22 cellular contexts compared by ENCODE assay signal in the genomic region with DNA sequence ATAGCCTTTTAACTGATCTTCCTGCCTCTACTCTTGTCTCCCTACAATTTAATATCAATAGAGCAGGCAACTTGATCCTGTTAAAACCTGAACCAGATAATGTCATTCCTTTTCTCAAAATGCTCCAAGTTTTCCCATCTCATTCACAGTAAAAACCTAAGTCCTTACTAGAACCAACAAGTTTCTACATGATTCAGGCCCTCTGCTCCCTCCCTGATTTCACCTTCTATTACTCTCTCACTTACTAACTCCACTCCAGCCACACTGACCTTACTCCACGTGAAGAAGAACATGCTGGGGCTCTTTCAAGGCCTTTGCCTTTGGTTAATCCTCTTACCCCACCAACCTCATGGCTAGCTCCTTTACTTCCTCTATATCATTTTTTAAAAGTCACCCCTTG.
DNase-seq lines count a peak whose midpoint lies in the region; ATAC-seq, FAIRE-seq and TF ChIP-seq lines count a peak whose summit lies in the region.
"Had no signal": no experiment of that assay in that cellular context is flagged by ENCODE, and none has a peak within 500 bp of the region (broad histone marks: within the 10 kb centered on the region; RNA-seq: fewer than 3 reads in every experiment).

No MANE protein-coding gene starts in this region.

- no peak overlapping the region for H3K4me3 ChIP-seq in epithelial cell of esophagus (ENCODE audit: low read length)
- H3K4me3 ChIP-seq: BLaER1 treated with 17β-estradiol and CSF1 and Interleukin-3, amounts not matched to agents 10 nM and 100 nM; GM23248 had no signal

- no peak for DNase-seq in H54 (ENCODE audit: insufficient read length, low spot score)
- DNase-seq in WTC11 (ENCODE audit: low spot score) = no peak
- DNase-seq in epithelial cell of esophagus (ENCODE audit: low read depth) = peak; percentile 58
- DNase-seq in progenitor cell of endocrine pancreas (ENCODE audit: low spot score, unreplicated experiment) = no peak
- no peak for DNase-seq in C1 segment of cervical spinal cord (lab: John Stamatoyannopoulos, UW)
- DNase-seq in germinal center (ENCODE audit: low spot score) = no peak
- DNase-seq: CD4-positive, CD25-positive, alpha-beta regulatory T cell; CD8-positive, alpha-beta memory T cell; COR-L47; DMS 273 treated with DMSO at 0.1 percent for 48 hours; DMS53; GM23248; H7; HFFc6; IMR-90 had no signal

- H3K27ac Mint-ChIP-seq in WTC11 (peak overlapping the region; percentile 0; the same call in 1 of the 2 replicates), progenitor cell of endocrine pancreas (peak overlapping the region; percentile 2)
- H3K27ac Mint-ChIP-seq: B cell; CD4-positive, CD25-positive, alpha-beta regulatory T cell; CD8-positive, alpha-beta memory T cell; HFFc6 had no signal

- TF ChIP-seq POLR2A in H54 (IDR thresholded peaks at IDR 0.05; ENCODE audit: low read depth, low read length) = no peak

- no peak for ATAC-seq in WTC11
- ATAC-seq: HCT116 had no signal

- H3K4me1 Mint-ChIP-seq in WTC11 = peaks cover 8% of the 10 kb centered on the region
- peaks cover 49% of the 10 kb centered on the region for H3K4me1 Mint-ChIP-seq in progenitor cell of endocrine pancreas (ENCODE audit: low read depth)
- H3K4me1 Mint-ChIP-seq: CD4-positive, CD25-positive, alpha-beta regulatory T cell; CD8-positive, alpha-beta memory T cell had no signal

- TF ChIP-seq CTCF in WTC11 (IDR thresholded peaks at IDR 0.05) (no peak), epithelial cell of esophagus (IDR thresholded peaks at IDR 0.05; ENCODE audit: insufficient read depth, low read depth, low read length, missing control alignments) (no peak), progenitor cell of endocrine pancreas (IDR thresholded peaks at IDR 0.05; ENCODE audit: unreplicated experiment) (no peak)

- FAIRE-seq in H54 (lab: Jason Lieb, UNC) = peak; percentile 27
- FAIRE-seq: G401.6, GM12891, GM19239, HTR-8/SVneo had no signal

- H3K4me3 Mint-ChIP-seq in WTC11 = no peak overlapping the region
- no peak overlapping the region for H3K4me3 Mint-ChIP-seq in progenitor cell of endocrine pancreas (ENCODE audit: low read depth)
- H3K4me3 Mint-ChIP-seq: B cell; CD4-positive, CD25-positive, alpha-beta regulatory T cell; CD8-positive, alpha-beta memory T cell; HFFc6 had no signal

- H3K36me3 Mint-ChIP-seq in WTC11 (0 out of 2 replicates have a peak, but pooled peaks cover 3% of the 10 kb centered on the region), progenitor cell of endocrine pancreas (ENCODE audit: insufficient read depth) (peaks cover 13% of the 10 kb centered on the region)

- H3K9me3 Mint-ChIP-seq in WTC11 (no peaks in the 10 kb centered on the region), progenitor cell of endocrine pancreas (ENCODE audit: low read depth) (peaks cover 3% of the 10 kb centered on the region)
- H3K9me3 Mint-ChIP-seq: CD8-positive, alpha-beta memory T cell; HFFc6 had no signal

- POLR2A ChIA-PET in WTC11 (lab: Charles Lee) = no interaction called here

- CTCF ChIA-PET in WTC11 (lab: Charles Lee) = no interaction called here

- H3K27me3 Mint-ChIP-seq in WTC11 (ENCODE audit: low read depth) (no peaks in the 10 kb centered on the region), progenitor cell of endocrine pancreas (no peaks in the 10 kb centered on the region)
- H3K27me3 Mint-ChIP-seq: B cell; CD4-positive, CD25-positive, alpha-beta regulatory T cell; CD8-positive, alpha-beta memory T cell had no signal

TF ChIP-seq in WTC11, 78 proteins besides CTCF, POLR2A, EP300 and RAD21:
- no peak for TF ChIP-seq SP1 (CRISPR knock-in tag; conservative IDR thresholded peaks at IDR 0.05)
- TF ChIP-seq, protein P1, sequence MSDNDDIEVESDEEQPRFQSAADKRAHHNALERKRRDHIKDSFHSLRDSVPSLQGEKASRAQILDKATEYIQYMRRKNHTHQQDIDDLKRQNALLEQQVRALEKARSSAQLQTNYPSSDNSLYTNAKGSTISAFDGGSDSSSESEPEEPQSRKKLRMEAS (CRISPR knock-in tag; IDR thresholded peaks at IDR 0.05) = no peak
- no peak for TF ChIP-seq GRHL2 (CRISPR knock-in tag; IDR thresholded peaks at IDR 0.05; ENCODE audit: insufficient replicate concordance, severe bottlenecking)
- TF ChIP-seq TEAD4 (CRISPR knock-in tag; IDR thresholded peaks at IDR 0.05) = no peak
- TF ChIP-seq HMGA2 (CRISPR knock-in tag; IDR thresholded peaks at IDR 0.05) = no peak
- TF ChIP-seq SMAD4 (CRISPR knock-in tag; IDR thresholded peaks at IDR 0.05) = no peak
- no peak for TF ChIP-seq ZNF416 (CRISPR knock-in tag; IDR thresholded peaks at IDR 0.05)
- no peak for TF ChIP-seq FOXP1 (CRISPR knock-in tag; IDR thresholded peaks at IDR 0.05; ENCODE audit: borderline replicate concordance)
- TF ChIP-seq, protein P2, sequence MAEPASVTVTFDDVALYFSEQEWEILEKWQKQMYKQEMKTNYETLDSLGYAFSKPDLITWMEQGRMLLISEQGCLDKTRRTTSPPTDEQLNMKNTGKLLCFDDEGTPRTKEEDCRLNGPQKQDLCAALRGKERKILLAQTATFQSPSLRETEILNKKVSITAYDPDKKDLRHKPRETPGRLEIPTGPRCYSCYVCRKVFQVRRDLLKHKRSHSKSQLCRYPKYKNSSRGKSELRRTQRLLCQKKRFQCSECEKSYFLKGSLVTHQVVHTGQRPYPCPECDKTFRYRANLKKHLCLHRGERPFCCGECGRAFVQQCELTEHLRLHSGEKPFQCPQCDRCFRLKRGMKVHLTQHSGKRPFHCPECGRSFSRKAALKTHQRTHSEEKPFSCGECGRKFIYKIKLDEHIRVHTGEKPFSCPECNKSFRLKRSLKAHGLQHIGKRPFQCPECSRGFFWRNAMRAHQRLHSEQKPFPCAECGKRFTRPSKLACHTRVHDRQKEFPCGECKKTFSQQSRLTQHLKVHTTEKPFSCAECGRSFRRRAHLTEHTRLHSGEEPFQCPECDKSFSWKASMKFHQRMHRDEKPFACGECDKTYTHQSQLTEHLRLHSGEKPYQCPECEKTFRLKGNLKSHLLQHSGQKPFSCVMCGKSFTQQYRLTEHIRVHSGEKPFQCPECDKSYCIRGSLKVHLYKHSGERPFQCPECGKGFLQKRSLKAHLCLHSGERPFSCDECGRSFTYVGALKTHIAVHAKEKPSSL (CRISPR knock-in tag; conservative IDR thresholded peaks at IDR 0.05) = no peak
- TF ChIP-seq CBFB (CRISPR knock-in tag; IDR thresholded peaks at IDR 0.05; ENCODE audit: low read depth) = no peak
- TF ChIP-seq, protein P3, sequence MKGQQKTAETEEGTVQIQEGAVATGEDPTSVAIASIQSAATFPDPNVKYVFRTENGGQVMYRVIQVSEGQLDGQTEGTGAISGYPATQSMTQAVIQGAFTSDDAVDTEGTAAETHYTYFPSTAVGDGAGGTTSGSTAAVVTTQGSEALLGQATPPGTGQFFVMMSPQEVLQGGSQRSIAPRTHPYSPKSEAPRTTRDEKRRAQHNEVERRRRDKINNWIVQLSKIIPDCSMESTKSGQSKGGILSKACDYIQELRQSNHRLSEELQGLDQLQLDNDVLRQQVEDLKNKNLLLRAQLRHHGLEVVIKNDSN (CRISPR knock-in tag; IDR thresholded peaks at IDR 0.05) = no peak
- no peak for TF ChIP-seq ZNF671 (CRISPR knock-in tag; IDR thresholded peaks at IDR 0.05)
- no peak for TF ChIP-seq NFE2L1 (CRISPR knock-in tag; IDR thresholded peaks at IDR 0.05)
- no peak for TF ChIP-seq JUN (CRISPR knock-in tag; IDR thresholded peaks at IDR 0.05)
- no peak for TF ChIP-seq EMX1 (CRISPR knock-in tag; IDR thresholded peaks at IDR 0.05)
